ENCODE assay signal across 8 cellular contexts in the genomic region with DNA sequence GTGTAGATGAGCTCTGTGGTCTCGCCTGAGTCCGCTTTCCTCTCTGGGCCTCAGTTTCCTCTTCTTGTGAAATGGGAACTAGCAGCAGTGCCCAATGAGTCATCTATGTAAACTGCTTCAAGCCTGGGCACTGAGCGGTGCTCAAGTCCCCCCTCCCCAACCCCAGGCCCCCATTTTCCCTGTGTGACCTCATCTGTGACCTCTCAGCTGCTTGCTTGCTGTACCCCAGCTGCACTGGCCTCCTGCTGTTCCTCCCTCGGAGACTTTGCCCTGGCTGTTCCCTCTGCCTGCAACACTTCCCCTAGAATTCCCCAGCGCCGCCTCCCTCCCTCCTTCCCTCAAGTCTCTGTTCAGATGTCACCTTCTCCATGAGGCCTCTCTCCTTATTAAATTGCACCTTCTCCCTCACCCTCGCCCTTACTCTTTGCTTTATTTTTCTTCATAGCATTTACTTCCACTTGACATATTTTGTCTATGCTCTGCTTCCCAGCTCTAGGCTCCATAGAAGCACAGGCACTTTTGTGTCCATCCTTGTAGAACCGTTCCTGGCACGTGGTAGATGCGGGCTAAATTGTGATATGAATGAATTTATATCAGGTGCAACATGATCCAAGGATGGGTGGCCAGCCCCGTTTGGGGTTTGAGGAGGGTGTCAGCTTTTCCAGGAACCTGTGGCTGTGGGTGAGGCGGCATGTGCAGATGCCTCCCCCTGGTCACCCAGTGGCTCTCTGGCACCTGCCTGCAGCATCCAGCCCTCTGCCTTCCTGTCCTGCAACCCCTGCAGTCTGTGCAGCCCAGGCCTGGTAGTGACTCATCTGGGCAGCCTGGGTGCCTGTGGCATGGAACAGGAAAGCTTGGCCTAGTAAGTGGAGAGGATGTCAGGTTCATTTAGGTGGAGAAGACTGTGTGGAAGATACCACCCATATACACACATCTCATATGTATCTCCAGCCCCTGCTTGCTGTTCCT. TPM values are rescaled to one million over a fixed set of nuclear protein-coding genes. Genes with fewer than 3 reads are reported as not detected.
DNase-seq lines count a peak whose midpoint lies in the region; ATAC-seq, FAIRE-seq and TF ChIP-seq lines count a peak whose summit lies in the region.

No MANE protein-coding gene starts in this region.

- peaks cover 38% of the 10 kb centered on the region for H3K36me3 Mint-ChIP-seq in WTC11

- TF ChIP-seq EP300 in A549 (IDR thresholded peaks at IDR 0.05), result no peak

- H3K4me1 ChIP-seq in A549, result peaks cover 57% of the 10 kb centered on the region

- H3K4me3 ChIP-seq in A549, result peak overlapping the region; percentile 51

- ATAC-seq in A549 (peak; percentile 57 to 62), WTC11 (no peak), left lobe of liver (peak; percentile 24), GM21576 (IDR thresholded peaks at IDR 0.05; ENCODE audit: unreplicated experiment) (no peak)

- 9% methylated on average over 12 of the region's 12 CpGs for WGBS in A549 (ENCODE audit: missing lambda C conversion rate)

- peaks cover 38% of the 10 kb centered on the region for H3K9me3 ChIP-seq in A549

- peak; percentile 92 for FAIRE-seq in A549 (lab: Jason Lieb, UNC)

- peak overlapping the region; percentile 91 for H3K27ac Mint-ChIP-seq in WTC11

- H3K27me3 Mint-ChIP-seq in WTC11 (ENCODE audit: low read depth), result no peaks in the 10 kb centered on the region; the same call in 1 of the 2 replicates

- H3K4me2 ChIP-seq in A549, result peak overlapping the region; percentile 95

- TF ChIP-seq POLR2A in A549 (IDR thresholded peaks at IDR 0.05; ENCODE audit: low read length), result no peak

- no peak; a peak in 1 of 5 replicates for TF ChIP-seq RAD21 in A549 (conservative IDR thresholded peaks at IDR 0.05 in 1 of 2, IDR thresholded peaks at IDR 0.05 in 1 of 2)

- H3K27ac ChIP-seq in A549, result peak overlapping the region; percentile 88 to 95

- H3K4me3 Mint-ChIP-seq in WTC11, result peak overlapping the region; percentile 60

- CTCF ChIA-PET in A549 (lab: Yijun Ruan, JAX) (interaction anchor here (0.7 to 5.2 kb wide), 23 partner anchors 7 to 281 kb away, joined by 3 to 57 read pairs (median 5); a partner anchor contains a TSS), WTC11 (lab: Charles Lee) (interaction anchor here (0.7 to 4.9 kb wide), 10 partner anchors 7 to 210 kb away, joined by 3 to 38 read pairs (median 4); a partner anchor contains a TSS)

- POLR2A ChIA-PET in A549 (lab: Yijun Ruan, JAX), result interaction anchor here (0.8 to 4.2 kb wide), 15 partner anchors 8 to 147 kb away, joined by 3 to 57 read pairs (median 5); a partner anchor contains a TSS
- POLR2A ChIA-PET in WTC11 (lab: Charles Lee), result interaction anchor here (1.0 to 2.3 kb wide), 6 partner anchors 12 to 209 kb away, joined by 3 to 31 read pairs (median 3); a partner anchor contains a TSS

- H3K4me1 Mint-ChIP-seq in WTC11, result peaks cover 54% of the 10 kb centered on the region

- DNase-seq in A549 (ENCODE audit: low read depth in 1 of 2, low spot score in 1 of 2) (peak; percentile 78 to 88), HT-29 (ENCODE audit: low spot score) (peak; percentile 79), WTC11 (ENCODE audit: low spot score) (peak; percentile 36), left lobe of liver (ENCODE audit: low spot score) (peak; percentile 52), SK-N-DZ (ENCODE audit: low spot score) (no peak)
- no peak for DNase-seq in stimulated activated naive CD4-positive, alpha-beta T cell treated with Interleukin-2 at 50 U/mL for 16 hours (lab: John Stamatoyannopoulos, UW)
- DNase-seq in stimulated activated CD4-positive, alpha-beta T cell treated with anti-CD3 and anti-CD28 coated beads, Interleukin-15, amount 100 ng/mL, for 24 hours, result no peak

- H3K9me3 Mint-ChIP-seq in WTC11, result peaks cover 35% of the 10 kb centered on the region

- TF ChIP-seq CTCF in A549 (IDR thresholded peaks at IDR 0.05) (no peak), WTC11 (IDR thresholded peaks at IDR 0.05) (no peak)

TF ChIP-seq in A549, 52 proteins besides CTCF, POLR2A, EP300 and RAD21 (continues in another document):
- TF ChIP-seq ZSCAN20 (CRISPR knock-in tag; IDR thresholded peaks at IDR 0.05) (no peak), ZC3H11A (IDR thresholded peaks at IDR 0.05) (no peak), MAZ (IDR thresholded peaks at IDR 0.05; ENCODE audit: borderline replicate concordance, low read depth, low read length) (no peak), EHMT2 (IDR thresholded peaks at IDR 0.05; ENCODE audit: low read depth) (no peak), ZNF302 (CRISPR knock-in tag; IDR thresholded peaks at IDR 0.05) (peak; percentile 88), CHD4 (IDR thresholded peaks at IDR 0.05; ENCODE audit: borderline replicate concordance) (no peak), ZFP36 (IDR thresholded peaks at IDR 0.05; ENCODE audit: borderline replicate concordance, partially characterized antibody) (no peak), HOXB13 (CRISPR knock-in tag; IDR thresholded peaks at IDR 0.05; ENCODE audit: low read depth) (0 out of 2 replicates have a peak, but pooled peaks have one; percentile 44), RCOR1 (IDR thresholded peaks at IDR 0.05; ENCODE audit: low read depth, low read length) (no peak), SMC3 (IDR thresholded peaks at IDR 0.05) (no peak; the same call in 2 of the 3 replicates)
- TF ChIP-seq, protein P1, sequence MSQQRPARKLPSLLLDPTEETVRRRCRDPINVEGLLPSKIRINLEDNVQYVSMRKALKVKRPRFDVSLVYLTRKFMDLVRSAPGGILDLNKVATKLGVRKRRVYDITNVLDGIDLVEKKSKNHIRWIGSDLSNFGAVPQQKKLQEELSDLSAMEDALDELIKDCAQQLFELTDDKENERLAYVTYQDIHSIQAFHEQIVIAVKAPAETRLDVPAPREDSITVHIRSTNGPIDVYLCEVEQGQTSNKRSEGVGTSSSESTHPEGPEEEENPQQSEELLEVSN (IDR thresholded peaks at IDR 0.05; ENCODE audit: borderline replicate concordance, low read depth), result peak; percentile 72; the same call in 1 of the 2 replicates
- TF ChIP-seq, protein P2, sequence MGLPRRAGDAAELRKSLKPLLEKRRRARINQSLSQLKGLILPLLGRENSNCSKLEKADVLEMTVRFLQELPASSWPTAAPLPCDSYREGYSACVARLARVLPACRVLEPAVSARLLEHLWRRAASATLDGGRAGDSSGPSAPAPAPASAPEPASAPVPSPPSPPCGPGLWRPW (IDR thresholded peaks at IDR 0.05), result no peak

TF ChIP-seq in WTC11, 78 proteins besides CTCF, POLR2A, EP300 and RAD21:
- TF ChIP-seq SMAD3 (CRISPR knock-in tag; IDR thresholded peaks at IDR 0.05; ENCODE audit: borderline replicate concordance), result no peak
- TF ChIP-seq, protein P3, sequence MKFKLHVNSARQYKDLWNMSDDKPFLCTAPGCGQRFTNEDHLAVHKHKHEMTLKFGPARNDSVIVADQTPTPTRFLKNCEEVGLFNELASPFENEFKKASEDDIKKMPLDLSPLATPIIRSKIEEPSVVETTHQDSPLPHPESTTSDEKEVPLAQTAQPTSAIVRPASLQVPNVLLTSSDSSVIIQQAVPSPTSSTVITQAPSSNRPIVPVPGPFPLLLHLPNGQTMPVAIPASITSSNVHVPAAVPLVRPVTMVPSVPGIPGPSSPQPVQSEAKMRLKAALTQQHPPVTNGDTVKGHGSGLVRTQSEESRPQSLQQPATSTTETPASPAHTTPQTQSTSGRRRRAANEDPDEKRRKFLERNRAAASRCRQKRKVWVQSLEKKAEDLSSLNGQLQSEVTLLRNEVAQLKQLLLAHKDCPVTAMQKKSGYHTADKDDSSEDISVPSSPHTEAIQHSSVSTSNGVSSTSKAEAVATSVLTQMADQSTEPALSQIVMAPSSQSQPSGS (CRISPR knock-in tag; IDR thresholded peaks at IDR 0.05; ENCODE audit: borderline replicate concordance, low read depth), result no peak

RNA-seq across cellular contexts. Expression of a gene that starts 26.3 kb away (rescaled TPM):
- polyA plus RNA-seq in A549 (2011; rRNA removed), result 28.9 and 47.8 TPM in 2 replicates
- polyA plus RNA-seq in A549 (2012; cell fraction: cytosol; rRNA removed), result 27.9 and 36.2 TPM in 2 replicates
- polyA plus RNA-seq in A549 (2012; cell fraction: nucleus; rRNA removed), result 73.6 and 96.7 TPM in 2 replicates
- 50.6 to 55.4 TPM (median 53.9 TPM) in 3 replicates for polyA plus RNA-seq in A549 (2017; fragmentation: RNase III; extraction: RNeasy Plus Mini Kit Qiagen cat#74134 plus additional on column Dnase treatment)
- 156 and 168 TPM in 2 replicates for polyA minus RNA-seq in A549 (2011; rRNA and poly(A)+ RNA removed)
- 86.4 and 98.5 TPM in 2 replicates for total RNA-seq in HT-29 (2014; rRNA removed; shearing (Covaris generic))
- total RNA-seq in WTC11 (2021), result 41.5 to 44.4 TPM (median 42.4 TPM) in 3 replicates
- total RNA-seq in left lobe of liver, result 12.9 TPM
- polyA plus RNA-seq in SK-N-DZ (2014; cell fraction: cytosol; rRNA removed), result 3.2 and 10.4 TPM in 2 replicates
- 3.7 and 9.2 TPM in 2 replicates for polyA plus RNA-seq in SK-N-DZ (2014; cell fraction: nucleus; rRNA removed)

RNA-seq across cellular contexts. Expression of a gene that starts 26.9 kb away (rescaled TPM):
- not detected in 2 replicates for polyA plus RNA-seq in A549 (2011; rRNA removed)
- not detected in 2 replicates for polyA plus RNA-seq in A549 (2012; cell fraction: cytosol; rRNA removed)
- polyA plus RNA-seq in A549 (2012; cell fraction: nucleus; rRNA removed), result not detected in 2 replicates
- not detected in 3 replicates for polyA plus RNA-seq in A549 (2017; fragmentation: RNase III; extraction: RNeasy Plus Mini Kit Qiagen cat#74134 plus additional on column Dnase treatment)
- not detected in 2 replicates for polyA minus RNA-seq in A549 (2011; rRNA and poly(A)+ RNA removed)
- not detected in 2 replicates for total RNA-seq in HT-29 (2014; rRNA removed; shearing (Covaris generic))
- total RNA-seq in WTC11 (2021), result not detected in 3 replicates
- total RNA-seq in left lobe of liver, result not detected
- not detected in 2 replicates for polyA plus RNA-seq in SK-N-DZ (2014; cell fraction: cytosol; rRNA removed)
- not detected in 2 replicates for polyA plus RNA-seq in SK-N-DZ (2014; cell fraction: nucleus; rRNA removed)

Comparison
In these comparisons a context has a peak if more than half of its experiments do, and no peak if none do; other contexts are left out.
1. ATAC-seq: peak in A549 (2 of 2) and left lobe of liver (single experiment); none in WTC11 (single experiment) and GM21576 (single experiment).
2. DNase-seq: peak in A549 (2 of 2), HT-29 (single experiment), WTC11 (single experiment) and left lobe of liver (single experiment); none in SK-N-DZ (single experiment), stimulated activated naive CD4-positive, alpha-beta T cell treated with Interleukin-2 at 50 U/mL for 16 hours (single experiment) and stimulated activated CD4-positive, alpha-beta T cell treated with anti-CD3 and anti-CD28 coated beads, Interleukin-15, amount 100 ng/mL, for 24 hours (single experiment).